In genomic region chr7:99505324-99505662, GRCh38 we compare ENCODE assay signal across 1 cellular context.
TF ChIP-seq lines count a peak whose summit lies in the region.

No MANE protein-coding gene starts in this region.

TF ChIP-seq in K562, 482 proteins besides CTCF, POLR2A, EP300 and RAD21 (continued from another document):
- no peak for TF ChIP-seq TFE3 (CRISPR knock-in tag; IDR thresholded peaks at IDR 0.05)
- TF ChIP-seq NUFIP1 (IDR thresholded peaks at IDR 0.05; ENCODE audit: partially characterized antibody): no peak
- no peak for TF ChIP-seq E2F6 (IDR thresholded peaks at IDR 0.05; ENCODE audit: borderline replicate concordance in 1 of 2, extremely low read depth in 1 of 2, insufficient read depth in 1 of 2, insufficient read length in 1 of 2, low read depth in 1 of 2, low read length in 1 of 2, poor library complexity in 1 of 2, severe bottlenecking in 1 of 2)
- TF ChIP-seq ZNF764 (CRISPR knock-in tag; IDR thresholded peaks at IDR 0.05; ENCODE audit: low read depth): no peak
- no peak for TF ChIP-seq ZNF197 (CRISPR knock-in tag; IDR thresholded peaks at IDR 0.05; ENCODE audit: low read depth)
- TF ChIP-seq TRIM24 (IDR thresholded peaks at IDR 0.05): no peak
- no peak for TF ChIP-seq MCM2 (IDR thresholded peaks at IDR 0.05; ENCODE audit: low read depth)
- no peak for TF ChIP-seq ETV1 (tag; conservative IDR thresholded peaks at IDR 0.05; ENCODE audit: low read depth)
- TF ChIP-seq HNRNPLL (IDR thresholded peaks at IDR 0.05; ENCODE audit: low read depth, low read length, poor library complexity, severe bottlenecking): no peak
- TF ChIP-seq PML (IDR thresholded peaks at IDR 0.05; ENCODE audit: low read length): no peak
- no peak for TF ChIP-seq NFIX (CRISPR knock-in tag; IDR thresholded peaks at IDR 0.05; ENCODE audit: low read depth)
- TF ChIP-seq KDM2B (CRISPR knock-in tag; IDR thresholded peaks at IDR 0.05): no peak
- TF ChIP-seq SRSF9 (IDR thresholded peaks at IDR 0.05; ENCODE audit: borderline replicate concordance, low read depth, low read length): no peak
- TF ChIP-seq CAMTA2 (CRISPR knock-in tag; conservative IDR thresholded peaks at IDR 0.05): no peak
- no peak for TF ChIP-seq SIN3A (IDR thresholded peaks at IDR 0.05; ENCODE audit: borderline replicate concordance in 2 of 2, control insufficient read depth in 1 of 2, low read depth in 2 of 2, low read length in 2 of 2)
- TF ChIP-seq RBFOX2 (IDR thresholded peaks at IDR 0.05; ENCODE audit: low read depth, low read length): peak; percentile 62
- TF ChIP-seq NELFE (IDR thresholded peaks at IDR 0.05; ENCODE audit: insufficient read depth, insufficient read length): no peak
- no peak for TF ChIP-seq ZNF589 (CRISPR knock-in tag; IDR thresholded peaks at IDR 0.05; ENCODE audit: low read depth)
- no peak for TF ChIP-seq ZNF318 (IDR thresholded peaks at IDR 0.05; ENCODE audit: borderline replicate concordance in 1 of 2, low read depth in 1 of 2)
- TF ChIP-seq MNT (conservative IDR thresholded peaks at IDR 0.05): no peak
- TF ChIP-seq ZNF436 (CRISPR knock-in tag; IDR thresholded peaks at IDR 0.05): no peak
- peak; percentile 54; the same call in 1 of the 2 replicates for TF ChIP-seq PHF8 (IDR thresholded peaks at IDR 0.05; ENCODE audit: borderline replicate concordance, low read length)
- TF ChIP-seq EWSR1 (IDR thresholded peaks at IDR 0.05; ENCODE audit: borderline replicate concordance, low read depth, partially characterized antibody): no peak
- TF ChIP-seq ZNF431 (CRISPR knock-in tag; IDR thresholded peaks at IDR 0.05): peak; percentile 47; the same call in 1 of the 2 replicates
- no peak for TF ChIP-seq ZNF274 (IDR thresholded peaks at IDR 0.05; ENCODE audit: borderline replicate concordance, low read depth, low read length)
- TF ChIP-seq COPS2 (conservative IDR thresholded peaks at IDR 0.05): no peak
- no peak for TF ChIP-seq SIX5 (IDR thresholded peaks at IDR 0.05; ENCODE audit: borderline replicate concordance in 1 of 2, insufficient read depth in 1 of 2, low read depth in 1 of 2, low read length in 2 of 2)
- no peak for TF ChIP-seq ADNP (tag; IDR thresholded peaks at IDR 0.05)
- no peak for TF ChIP-seq FOXP1 (CRISPR knock-in tag; IDR thresholded peaks at IDR 0.05)
- TF ChIP-seq MIER1 (IDR thresholded peaks at IDR 0.05; ENCODE audit: low read depth): no peak
- TF ChIP-seq ZNF79 (CRISPR knock-in tag; IDR thresholded peaks at IDR 0.05; ENCODE audit: low read depth): no peak
- TF ChIP-seq ZNF311 (CRISPR knock-in tag; IDR thresholded peaks at IDR 0.05): no peak
- no peak for TF ChIP-seq ZBTB8A (IDR thresholded peaks at IDR 0.05; ENCODE audit: partially characterized antibody)
- TF ChIP-seq GABPB1 (CRISPR knock-in tag; IDR thresholded peaks at IDR 0.05): no peak; the same call in 1 of the 2 replicates
- TF ChIP-seq GATAD2A (IDR thresholded peaks at IDR 0.05): no peak
- TF ChIP-seq CREB3L1 (IDR thresholded peaks at IDR 0.05; ENCODE audit: borderline replicate concordance, low read depth): no peak
- peak in 1 of 2 experiments; percentile 44; a peak in 1 of 4 replicates for TF ChIP-seq HDAC1 (IDR thresholded peaks at IDR 0.05)
- TF ChIP-seq MEIS2 (IDR thresholded peaks at IDR 0.05; ENCODE audit: partially characterized antibody): no peak
- no peak for TF ChIP-seq CEBPG (CRISPR knock-in tag; IDR thresholded peaks at IDR 0.05)
- no peak for TF ChIP-seq CEBPG (tag; conservative IDR thresholded peaks at IDR 0.05 in 1 of 2, IDR thresholded peaks at IDR 0.05 in 1 of 2)
- no peak; the same call in 1 of the 2 replicates for TF ChIP-seq CBFB (CRISPR knock-in tag; IDR thresholded peaks at IDR 0.05)
- 0 out of 2 replicates have a peak, but pooled peaks have one; percentile 6 for TF ChIP-seq ZNF511 (CRISPR knock-in tag; IDR thresholded peaks at IDR 0.05)
- no peak for TF ChIP-seq U2AF1 (optimal IDR thresholded peaks at IDR 0.05; ENCODE audit: low read depth, low read length)
- TF ChIP-seq ZSCAN29 (IDR thresholded peaks at IDR 0.05): peak; percentile 94
- TF ChIP-seq BMI1 (IDR thresholded peaks at IDR 0.05; ENCODE audit: low read length): no peak
- TF ChIP-seq MBD2 (IDR thresholded peaks at IDR 0.05; ENCODE audit: borderline replicate concordance, low read depth): no peak
- peak; percentile 44; the same call in 1 of the 2 replicates for TF ChIP-seq ELF1 (tag; IDR thresholded peaks at IDR 0.05)
- 0 out of 2 replicates have a peak, but pooled peaks have one; percentile 5 for TF ChIP-seq LARP7 (IDR thresholded peaks at IDR 0.05)
- TF ChIP-seq ZFP30 (CRISPR knock-in tag; IDR thresholded peaks at IDR 0.05; ENCODE audit: borderline replicate concordance): no peak
- no peak; the same call in 1 of the 2 replicates for TF ChIP-seq SREBF2 (CRISPR knock-in tag; IDR thresholded peaks at IDR 0.05)
- TF ChIP-seq TAL1 (IDR thresholded peaks at IDR 0.05): no peak
- TF ChIP-seq ZNF507 (tag; conservative IDR thresholded peaks at IDR 0.05): no peak
